8 cellular contexts compared by ENCODE assay signal in genomic region chr1:184386271-184387068, GRCh38. TPM values are rescaled to one million over a fixed set of nuclear protein-coding genes. Genes with fewer than 3 reads are reported as not detected.
DNase-seq lines count a peak whose midpoint lies in the region; TF ChIP-seq lines count a peak whose summit lies in the region.

C1orf21 (plus strand) TSS chr1:184387029; CDS start chr1:184477510, 90,481 bp downstream.

- peak within 1 kb of the TSS; percentile 25; the same call in 1 of the 2 replicates for H3K27ac ChIP-seq in MM.1S (ENCODE audit: low read length)
- H3K27ac ChIP-seq in osteoblast (ENCODE audit: low read depth, low read length): peak within 1 kb of the TSS; percentile 20
- H3K27ac ChIP-seq in temporal lobe (ENCODE audit: low read depth, low read length): peak within 1 kb of the TSS; percentile 28

- H2AFZ ChIP-seq in MM.1S (ENCODE audit: low read length) (peak within 1 kb of the TSS; percentile 90), osteoblast (ENCODE audit: low read length) (peak within 1 kb of the TSS; percentile 76)

- TF ChIP-seq CTCF in MM.1S (IDR thresholded peaks at IDR 0.05; ENCODE audit: low read length) (no peak), osteoblast (IDR thresholded peaks at IDR 0.05; ENCODE audit: extremely low read depth, low read depth, low read length) (no peak)

- peaks cover 25% of the 10 kb centered on the region for H3K27me3 ChIP-seq in H7 (ENCODE audit: control insufficient read depth, insufficient read depth, low read length)
- peaks cover 11% of the 10 kb centered on the region for H3K27me3 ChIP-seq in MM.1S (replicated peaks; ENCODE audit: insufficient read depth, low read length)
- peaks cover 4% of the 10 kb centered on the region for H3K27me3 ChIP-seq in osteoblast (ENCODE audit: insufficient read depth, low read length)

- peak within 1 kb of the TSS; percentile 70 for H3K4me2 ChIP-seq in MM.1S (ENCODE audit: low read depth, low read length)
- peak within 1 kb of the TSS; percentile 78 for H3K4me2 ChIP-seq in osteoblast (ENCODE audit: insufficient read depth, low read length)

- H3K36me3 ChIP-seq in H7 (replicated peaks; ENCODE audit: control insufficient read depth, insufficient read depth, low read length): no peaks in the 10 kb centered on the region
- H3K36me3 ChIP-seq in MM.1S (replicated peaks; ENCODE audit: insufficient read depth, low read length): no peaks in the 10 kb centered on the region
- no peaks in the 10 kb centered on the region for H3K36me3 ChIP-seq in osteoblast (ENCODE audit: insufficient read depth, low read length)

- H3K4me1 ChIP-seq in MM.1S (ENCODE audit: low read length) (peaks cover 6% of the 10 kb centered on the region; the same call in 1 of the 2 replicates), osteoblast (ENCODE audit: insufficient read depth, low read length) (peaks cover 12% of the 10 kb centered on the region)

- no peaks in the 10 kb centered on the region for H4K20me1 ChIP-seq in MM.1S (ENCODE audit: insufficient read depth, low read length)
- no peaks in the 10 kb centered on the region for H4K20me1 ChIP-seq in osteoblast (ENCODE audit: insufficient read depth, low read length)

- H3F3A ChIP-seq in MM.1S (ENCODE audit: insufficient read depth, low read length): peaks cover 13% of the 10 kb centered on the region

- H3K4me3 ChIP-seq in H7 (ENCODE audit: insufficient read depth, low read depth, low read length) (peak within 1 kb of the TSS; percentile 83), MM.1S (ENCODE audit: low read length) (peak within 1 kb of the TSS; percentile 77), osteoblast (ENCODE audit: insufficient read depth, low read length) (peak within 1 kb of the TSS; percentile 77)

- no peaks in the 10 kb centered on the region for H3K9me2 ChIP-seq in MM.1S (replicated peaks; ENCODE audit: insufficient read depth, low read length)

- peaks cover 38% of the 10 kb centered on the region for H3K79me2 ChIP-seq in MM.1S (ENCODE audit: low read length)
- H3K79me2 ChIP-seq in osteoblast (ENCODE audit: insufficient read depth, low read length): peaks cover 27% of the 10 kb centered on the region

- DNase-seq in Daoy (ENCODE audit: low read depth) (peak; percentile 92), H7 (peak; percentile 96), MM.1S (peak; percentile 93), SKM-1 (lab: John Stamatoyannopoulos, UW; ENCODE audit: unreplicated experiment) (peak; percentile 90), head of caudate nucleus (peak; percentile 51 to 96 (median 89)), osteoblast (ENCODE audit: insufficient read length, low spot score, missing footprints) (peak; percentile 98)
- peak; percentile 21 for DNase-seq in activated naive CD8-positive, alpha-beta T cell treated with anti-CD3 and anti-CD28 coated beads, Interleukin-2, amount 50 U/mL, for 16 hours (ENCODE audit: low read depth, low spot score)

- intact Hi-C loops in head of caudate nucleus (cut with DNase I): no loop called here

- H3K9ac ChIP-seq in MM.1S (ENCODE audit: low read length): peak within 1 kb of the TSS; percentile 74

- H3K9me3 ChIP-seq in MM.1S (replicated peaks; ENCODE audit: insufficient read depth, low read length) (no peaks in the 10 kb centered on the region), osteoblast (ENCODE audit: low read depth, low read length) (no peaks in the 10 kb centered on the region)

RNA-seq across cellular contexts. Expression of gene C1orf21, which starts in this region (rescaled TPM):
- 5.5 and 17.8 TPM in 2 replicates for total RNA-seq in Daoy (2014; rRNA removed; shearing (Covaris generic))
- 11.8 and 19.1 TPM in 2 replicates for total RNA-seq in H7 (2014; rRNA removed; shearing (Covaris generic))
- 17.0 and 25.0 TPM in 2 replicates for total RNA-seq in osteoblast
- 25.8 TPM for total RNA-seq in temporal lobe

Comparison
In these comparisons a context has a peak if more than half of its experiments do, and no peak if none do; other contexts are left out.
1. Peak in every context shown above with its lines: DNase-seq, H3K4me3 ChIP-seq and H3K27ac ChIP-seq.
2. DNase-seq: peak in every context shown above with its lines; median percentile 98 in osteoblast; 96 in H7; 93 in MM.1S; 92 in Daoy; 90 in SKM-1; 89 in head of caudate nucleus; 21 in activated naive CD8-positive, alpha-beta T cell treated with anti-CD3 and anti-CD28 coated beads, Interleukin-2, amount 50 U/mL, for 16 hours.